Comparison of ENCODE assay signal across 9 cellular contexts in genomic region chr1:71047635-71048607, GRCh38. TPM values are rescaled to one million over a fixed set of nuclear protein-coding genes. Genes with fewer than 3 reads are reported as not detected.
DNase-seq lines count a peak whose midpoint lies in the region; ATAC-seq and TF ChIP-seq lines count a peak whose summit lies in the region.
"Had no signal": no experiment of that assay in that cellular context is flagged by ENCODE, and none has a peak within 500 bp of the region (broad histone marks: within the 10 kb centered on the region; RNA-seq: fewer than 3 reads in every experiment).

TSS of gene PTGER3 (minus strand) at chr1:71047816. CDS start at chr1:71047577, 239 bp downstream.

- WGBS in mesenchymal stem cell: 10% methylated on average over 54 of the region's 56 CpGs

- H4K8ac ChIP-seq in mesenchymal stem cell (ENCODE audit: low read length): peak within 1 kb of the TSS; percentile 13

- DNase-seq in NCI-H2081 (lab: John Stamatoyannopoulos, UW) (peak; percentile 38 to 55), NCI-H2081 treated with DMSO at 0.1 percent for 48 hours (lab: John Stamatoyannopoulos, UW) (no peak), dermis blood vessel endothelial cell (peak; percentile 9), mesenchymal stem cell (peak; percentile 23)
- DNase-seq in Jurkat, Clone E6-1 (ENCODE audit: low read depth, low spot score): no peak
- DNase-seq: DND-41 had no signal

- H3K27me3 ChIP-seq in mesenchymal stem cell (ENCODE audit: control insufficient read depth in 1 of 2, insufficient read depth in 1 of 2, low read length in 2 of 2): peaks cover 0 to 24% of the 10 kb centered on the region in 2 experiments

- peaks cover 23% of the 10 kb centered on the region for H3K4me1 Mint-ChIP-seq in stimulated activated memory B cell treated with anti-CD40 and anti-IgM and Interleukin-4, amounts not matched to agents 10 μg/mL and 1 μg/mL and 100 μg/mL, for 72 hours

- TF ChIP-seq CTCF in WI38 (IDR thresholded peaks at IDR 0.05; ENCODE audit: low read depth, low read length): no peak

- H3K27ac ChIP-seq in mesenchymal stem cell (ENCODE audit: low read length, poor library complexity, severe bottlenecking): no peak within 1 kb of the TSS

- H2BK120ac ChIP-seq in mesenchymal stem cell (ENCODE audit: low read depth, low read length): no peak within 1 kb of the TSS

- ATAC-seq in stimulated activated memory B cell treated with anti-CD40 and anti-IgM and Interleukin-4, amounts not matched to agents 10 μg/mL and 1 μg/mL and 100 μg/mL, for 72 hours: peak; percentile 55
- ATAC-seq in HG03196 (IDR thresholded peaks at IDR 0.05; ENCODE audit: unreplicated experiment): no peak

- no peak within 1 kb of the TSS for H2BK12ac ChIP-seq in mesenchymal stem cell (ENCODE audit: low read length in 2 of 2)

- no peak within 1 kb of the TSS for H2BK15ac ChIP-seq in mesenchymal stem cell (ENCODE audit: low read depth, poor library complexity, severe bottlenecking)

- H3K4me2 ChIP-seq in mesenchymal stem cell (ENCODE audit: low read length, poor library complexity, severe bottlenecking): peak within 1 kb of the TSS; percentile 98

- peak within 1 kb of the TSS; percentile 0 to 51 for H3K23ac ChIP-seq in mesenchymal stem cell (ENCODE audit: low read length in 2 of 2)

- no peak within 1 kb of the TSS for H4K91ac ChIP-seq in mesenchymal stem cell (ENCODE audit: low read length)

- no peaks in the 10 kb centered on the region for H3K79me1 ChIP-seq in mesenchymal stem cell (replicated peaks; ENCODE audit: low read length, poor library complexity, severe bottlenecking)

- peak within 1 kb of the TSS; percentile 82 for H3K9ac ChIP-seq in mesenchymal stem cell (ENCODE audit: low read length)

- no peak within 1 kb of the TSS for H2AK5ac ChIP-seq in mesenchymal stem cell (ENCODE audit: low read length, severe bottlenecking)

- H3K18ac ChIP-seq in mesenchymal stem cell (ENCODE audit: low read depth in 1 of 2, low read length in 2 of 2): peak within 1 kb of the TSS in 1 of 2 experiments; percentile 1

- peak within 1 kb of the TSS; percentile 72 for H3K4me3 Mint-ChIP-seq in stimulated activated memory B cell treated with anti-CD40 and anti-IgM and Interleukin-4, amounts not matched to agents 10 μg/mL and 1 μg/mL and 100 μg/mL, for 72 hours

- peaks cover 13% of the 10 kb centered on the region for H3K4me1 ChIP-seq in mesenchymal stem cell (ENCODE audit: control insufficient read depth, insufficient read depth, low read depth, low read length)

- H3K4ac ChIP-seq in mesenchymal stem cell (ENCODE audit: low read depth in 1 of 2, low read length in 2 of 2): no peak within 1 kb of the TSS

- H3K36me3 Mint-ChIP-seq in stimulated activated memory B cell treated with anti-CD40 and anti-IgM and Interleukin-4, amounts not matched to agents 10 μg/mL and 1 μg/mL and 100 μg/mL, for 72 hours: no peaks in the 10 kb centered on the region

- no peaks in the 10 kb centered on the region for H3K9me3 Mint-ChIP-seq in stimulated activated memory B cell treated with anti-CD40 and anti-IgM and Interleukin-4, amounts not matched to agents 10 μg/mL and 1 μg/mL and 100 μg/mL, for 72 hours

- H3K36me3 ChIP-seq in mesenchymal stem cell (ENCODE audit: control insufficient read depth in 1 of 2, insufficient read depth in 2 of 2, low read depth in 1 of 2, low read length in 2 of 2): no peaks in the 10 kb centered on the region

- no peak within 1 kb of the TSS for H2BK5ac ChIP-seq in mesenchymal stem cell (ENCODE audit: low read depth, low read length, poor library complexity, severe bottlenecking)

- H3K9me3 ChIP-seq in mesenchymal stem cell (ENCODE audit: control insufficient read depth, low read length): no peaks in the 10 kb centered on the region

- peak within 1 kb of the TSS; percentile 57 for H2AFZ ChIP-seq in mesenchymal stem cell (ENCODE audit: low read depth, low read length)

- peak within 1 kb of the TSS in 1 of 2 experiments; percentile 36 for H3K14ac ChIP-seq in mesenchymal stem cell (ENCODE audit: low read length in 2 of 2)

- H3K27me3 Mint-ChIP-seq in stimulated activated memory B cell treated with anti-CD40 and anti-IgM and Interleukin-4, amounts not matched to agents 10 μg/mL and 1 μg/mL and 100 μg/mL, for 72 hours: peaks cover 33% of the 10 kb centered on the region

- H3K27ac Mint-ChIP-seq in stimulated activated memory B cell treated with anti-CD40 and anti-IgM and Interleukin-4, amounts not matched to agents 10 μg/mL and 1 μg/mL and 100 μg/mL, for 72 hours: no peak within 1 kb of the TSS

- H3K4me3 ChIP-seq in Jurkat, Clone E6-1 (ENCODE audit: low read length): peak within 1 kb of the TSS; percentile 44
- H3K4me3 ChIP-seq in WI38 (ENCODE audit: low read depth, low read length) (peak within 1 kb of the TSS; percentile 50), mesenchymal stem cell (ENCODE audit: insufficient read depth in 1 of 2, low read depth in 1 of 2, low read length in 2 of 2) (peak within 1 kb of the TSS; percentile 62 to 88)

RNA-seq across cellular contexts. Expression of gene PTGER3, which starts in this region (rescaled TPM):
- 0.41 TPM for polyA plus RNA-seq in Jurkat, Clone E6-1 (2012; ENCODE audit: insufficient read depth, insufficient read length)
- not detected in 2 replicates for total RNA-seq in dermis blood vessel endothelial cell
- polyA plus RNA-seq in mesenchymal stem cell (2013, experiment 1 of 2): 0.01 TPM
- 0.03 TPM for polyA plus RNA-seq in mesenchymal stem cell (2013, experiment 2 of 2)

Comparison
In these comparisons a context has a peak if more than half of its experiments do, and no peak if none do; other contexts are left out.
1. DNase-seq: peak in NCI-H2081 (2 of 2) and mesenchymal stem cell (single experiment); none in NCI-H2081 treated with DMSO at 0.1 percent for 48 hours (single experiment) and Jurkat, Clone E6-1 (single experiment).
2. Peak in DNase-seq in dermis blood vessel endothelial cell; RNA of the gene not detected or under 1 TPM.
3. Peak in every context shown above with its lines, with median percentiles within 50 percentile points of each other: H3K4me3 ChIP-seq.